In genomic region chr3:65893631-65894030, GRCh38 we compare ENCODE assay signal across 18 cellular contexts.
"Had no signal": no experiment of that assay in that cellular context is flagged by ENCODE, and none has a peak within 500 bp of the region (broad histone marks: within the 10 kb centered on the region; RNA-seq: fewer than 3 reads in every experiment).

No MANE protein-coding gene starts in this region.

- H3K9me3 ChIP-seq: gastrocnemius medialis, heart left ventricle, right atrium auricular region had no signal

- H3K4me3 ChIP-seq: gastrocnemius medialis, heart left ventricle, right atrium auricular region, skin epidermis had no signal

- ATAC-seq: activated naive CD8-positive, alpha-beta T cell treated with anti-CD3 and anti-CD28 coated beads, Interleukin-2, amount 50 U/mL, for 24 hours; activated T-helper 17 cell treated with anti-CD3 and anti-CD28 coated beads, Interleukin-2, amount 50 U/mL, for 72 hours; gastrocnemius medialis; heart left ventricle; left lobe of liver; natural killer cell had no signal

- H3K27ac ChIP-seq: gastrocnemius medialis, heart left ventricle had no signal

- H3K36me3 ChIP-seq: gastrocnemius medialis, heart left ventricle, right atrium auricular region had no signal

- H3K27me3 ChIP-seq: gastrocnemius medialis, heart left ventricle, right atrium auricular region had no signal

- DNase-seq: activated CD4-positive, alpha-beta T cell treated with anti-CD3 and anti-CD28 coated beads, Interleukin-2, amount 50 U/mL, for 4 hours; activated CD4-positive, CD25-positive, alpha-beta regulatory T cell treated with anti-CD3 and anti-CD28 coated beads, Interleukin-2, amount 50 U/mL, for 72 hours; activated naive CD4-positive, alpha-beta T cell treated with anti-CD3 and anti-CD28 coated beads for 36 hours; activated naive CD8-positive, alpha-beta T cell treated with anti-CD3 and anti-CD28 coated beads, Interleukin-2, amount 50 U/mL, for 24 hours; activated T-cell treated with anti-CD3 and anti-CD28 coated beads for 4 hours; gastrocnemius medialis; heart left ventricle; islet precursor cell; natural killer cell; nucleus accumbens; stimulated activated CD4-positive, alpha-beta T cell treated with anti-CD3 and anti-CD28 coated beads, Interleukin-15, amount 100 ng/mL, for 24 hours; stimulated activated CD4-positive, alpha-beta T cell treated with anti-CD3 and anti-CD28 coated beads, Interleukin-4, amount 100 ng/mL, for 1 hour; stimulated activated naive CD4-positive, alpha-beta T cell; T1000 had no signal
